Comparison of ENCODE assay signal across 8 cellular contexts in the genomic region with DNA sequence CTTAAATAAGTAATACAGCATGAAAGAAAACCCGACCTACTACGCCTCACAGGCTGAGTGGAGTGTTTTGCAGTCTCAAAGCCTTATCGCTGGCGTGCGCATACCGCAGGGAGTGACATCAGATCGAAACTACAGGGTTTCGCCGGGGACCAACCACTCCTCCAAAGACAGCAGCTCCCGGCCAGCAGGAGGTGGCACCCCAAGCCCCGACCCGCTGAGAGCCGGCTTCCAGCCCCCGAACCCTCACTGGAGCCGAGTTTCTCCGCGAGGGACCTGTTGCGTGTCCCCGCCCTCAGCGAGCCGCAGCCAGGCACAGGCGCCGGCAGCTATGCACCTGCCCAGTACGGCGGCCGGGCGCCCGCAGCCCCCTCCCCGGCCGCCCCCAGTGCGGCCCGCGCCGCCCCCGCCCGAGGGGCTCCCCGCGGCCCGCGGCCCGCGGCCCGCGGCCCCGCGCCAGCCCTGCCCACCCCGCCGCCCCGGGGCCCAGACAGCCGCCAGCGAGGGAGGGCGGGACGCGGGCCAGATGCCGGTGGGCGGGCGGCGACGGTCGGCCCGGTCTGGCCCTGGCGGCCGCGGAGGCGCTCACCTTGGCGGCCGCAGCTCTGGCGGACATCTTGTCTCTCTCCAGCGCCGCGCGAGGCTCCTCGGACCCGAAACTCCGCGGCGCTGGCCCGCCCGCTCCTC. TPM values are rescaled to one million over a fixed set of nuclear protein-coding genes. Genes with fewer than 3 reads are reported as not detected.
DNase-seq lines count a peak whose midpoint lies in the region; ATAC-seq, FAIRE-seq and TF ChIP-seq lines count a peak whose summit lies in the region.

No MANE protein-coding gene starts in this region.

- H3K4me1 ChIP-seq in PC-9 (replicated peaks; ENCODE audit: insufficient read depth), result peaks cover 26% of the 10 kb centered on the region

- H3K4me3 ChIP-seq in PC-9 (peak overlapping the region; percentile 74), skin epidermis (peak overlapping the region; percentile 55 to 80 (median 64))

- H3K79me2 ChIP-seq in PC-9 (ENCODE audit: low read depth), result peaks cover 48% of the 10 kb centered on the region

- H3K4me2 ChIP-seq in PC-9, result peak overlapping the region; percentile 97

- no peak overlapping the region for H2AFZ ChIP-seq in PC-9

- peak; percentile 30 for FAIRE-seq in islet of Langerhans (lab: Jason Lieb, UNC)

- H3K9me3 ChIP-seq in PC-9 (ENCODE audit: insufficient read depth, low read depth), result no peaks in the 10 kb centered on the region

- 0 out of 2 replicates have a peak, but pooled peaks have one; percentile 11 for TF ChIP-seq CTCF in PC-9 (conservative IDR thresholded peaks at IDR 0.05)

- H3K36me3 ChIP-seq in PC-9 (ENCODE audit: low read depth), result peaks cover 4% of the 10 kb centered on the region; the same call in 1 of the 2 replicates

- CTCF ChIA-PET in PC-9 (lab: Charles Lee), result interaction anchor here (1.0 to 2.0 kb wide), 2 partner anchors 73 to 104 kb away, joined by 4 to 5 read pairs; no protein-coding TSS in a partner anchor

- H3K27me3 ChIP-seq in PC-9 (ENCODE audit: insufficient read depth, low read depth), result no peaks in the 10 kb centered on the region

- POLR2A ChIA-PET in PC-9 (lab: Charles Lee; ENCODE audit: unreplicated experiment), result interaction anchor here (0.7 to 1.6 kb wide), 3 partner anchors 9 to 104 kb away, joined by 3 to 8 read pairs (median 5); no protein-coding TSS in a partner anchor

- H3F3A ChIP-seq in PC-9 (ENCODE audit: insufficient read depth, low read depth), result peaks cover 11% of the 10 kb centered on the region

- peaks cover 31% of the 10 kb centered on the region for H4K20me1 ChIP-seq in PC-9 (ENCODE audit: insufficient read depth)

- peak; percentile 65 for ATAC-seq in HG02610 (IDR thresholded peaks at IDR 0.05; ENCODE audit: unreplicated experiment)

- intact Hi-C loops in PC-9 (cut with micrococcal nuclease; ENCODE audit: unreplicated experiment), result loop anchor here (1.0 to 5.0 kb wide), 4 partner anchors 85 to 154 kb away; no protein-coding TSS in a partner anchor

- BruUV-seq in PC-9 (replicated peaks; lab: Mats Ljungman, UMichigan), result no TSS peak

- H3K9me2 ChIP-seq in PC-9 (ENCODE audit: insufficient read depth), result no peaks in the 10 kb centered on the region

- H3K27ac ChIP-seq in PC-9 (peak overlapping the region; percentile 95), caudate nucleus (ENCODE audit: low read depth, low read length) (peak overlapping the region; percentile 85), skin epidermis (peak overlapping the region; percentile 83 to 98 (median 93))

- peak; percentile 86 for DNase-seq in EH (ENCODE audit: low read depth)
- peak; percentile 83 to 85 for DNase-seq in PC-9
- peak in 44 of 61 donors; percentile 11 to 73 (median 44) for DNase-seq in caudate nucleus (lab: John Stamatoyannopoulos, UW)
- DNase-seq in OCI-M1 (lab: John Stamatoyannopoulos, UW), result no peak
- DNase-seq in effector CD8-positive, alpha-beta T cell (lab: John Stamatoyannopoulos, UW), result no peak

RNA-seq across cellular contexts. Expression of a gene that starts 0.7 kb away (rescaled TPM):
- total RNA-seq in PC-9 (2021), result 152 and 159 TPM in 2 replicates

Comparison
In these comparisons a context has a peak if more than half of its experiments do, and no peak if none do; other contexts are left out.
1. DNase-seq: peak in EH (single experiment), PC-9 (2 of 2) and caudate nucleus (44 of 61); none in OCI-M1 (single experiment) and effector CD8-positive, alpha-beta T cell (single experiment).
2. Peak in every context shown above with its lines, with median percentiles within 50 percentile points of each other: H3K27ac ChIP-seq.